Comparison of ENCODE assay signal across 1 cellular context in the genomic region with DNA sequence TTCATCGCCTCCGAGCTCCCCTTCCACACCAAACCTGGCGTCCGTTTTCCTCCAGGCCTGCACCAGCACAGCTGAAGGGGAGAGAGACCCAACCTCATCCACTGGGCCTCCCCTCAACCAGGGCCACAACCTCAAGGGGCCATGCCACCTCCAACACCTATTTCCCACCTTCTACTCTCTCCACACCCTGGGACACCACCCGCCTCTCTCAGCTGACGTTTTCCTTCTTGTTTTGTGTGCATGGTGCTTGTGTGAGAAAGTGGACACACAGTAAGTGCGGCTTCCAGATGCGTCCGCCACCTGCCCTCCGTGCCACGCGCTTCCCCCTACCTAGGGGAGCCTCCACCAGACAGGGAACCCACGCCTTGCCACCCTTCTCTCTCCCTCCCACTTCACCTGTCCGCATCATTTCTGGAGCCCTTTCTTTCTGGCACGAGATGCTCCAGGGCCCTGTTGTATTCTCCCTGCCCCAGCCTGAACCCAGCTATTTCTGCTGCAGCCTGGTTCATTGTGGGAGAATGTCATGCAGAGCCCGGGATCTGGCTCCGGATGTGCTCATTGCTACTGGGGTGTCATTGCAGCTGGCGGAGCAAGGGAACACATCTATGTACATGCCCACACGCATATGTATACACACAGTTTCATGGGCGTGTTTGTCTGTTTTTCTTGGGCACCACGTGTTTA.
TF ChIP-seq lines count a peak whose summit lies in the region.

No MANE protein-coding gene starts in this region.

TF ChIP-seq in endothelial cell of umbilical vein, 7 proteins besides CTCF, POLR2A, EP300 and RAD21:
- TF ChIP-seq MAX (IDR thresholded peaks at IDR 0.05; ENCODE audit: insufficient read depth, insufficient read length) (no peak), JUN (IDR thresholded peaks at IDR 0.05; ENCODE audit: borderline replicate concordance, insufficient read depth, insufficient read length, low read depth) (no peak), FOS (IDR thresholded peaks at IDR 0.05; ENCODE audit: borderline replicate concordance, insufficient read depth, low read length) (no peak), MYC (IDR thresholded peaks at IDR 0.05; ENCODE audit: low read depth, low read length) (no peak), EZH2 (IDR thresholded peaks at IDR 0.05; ENCODE audit: borderline replicate concordance, low read depth, low read length, severe bottlenecking) (no peak), POLR2AphosphoS5 (IDR thresholded peaks at IDR 0.05; ENCODE audit: insufficient read depth, low read depth, low read length) (no peak), GATA2 (IDR thresholded peaks at IDR 0.05; ENCODE audit: insufficient read depth, insufficient read length, low read depth, low read length) (no peak)
